In the genomic region with DNA sequence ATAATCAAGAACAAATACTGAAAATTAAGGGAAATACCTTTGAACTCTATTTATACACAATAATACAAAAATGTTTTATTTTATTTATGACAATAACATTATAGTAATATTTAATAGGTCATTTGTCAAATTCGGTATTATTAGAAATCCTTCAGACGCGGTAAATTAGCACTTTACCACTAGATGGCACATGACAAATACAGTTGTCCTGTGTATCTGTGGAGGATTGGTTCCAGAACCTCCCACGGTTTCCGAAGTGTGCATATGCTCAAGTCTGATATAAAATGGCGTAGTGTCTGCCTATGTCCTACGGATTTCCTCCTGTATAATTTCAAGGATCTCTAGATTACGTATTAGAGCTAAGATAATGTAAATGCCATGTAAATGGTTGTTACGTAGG, we compare ENCODE assay signal across 9 cellular contexts. TPM values are rescaled to one million over a fixed set of nuclear protein-coding genes. Genes with fewer than 3 reads are reported as not detected.
DNase-seq lines count a peak whose midpoint lies in the region; ATAC-seq and TF ChIP-seq lines count a peak whose summit lies in the region.
"Had no signal": no experiment of that assay in that cellular context is flagged by ENCODE, and none has a peak within 500 bp of the region (broad histone marks: within the 10 kb centered on the region; RNA-seq: fewer than 3 reads in every experiment).

No MANE protein-coding gene starts in this region.

- POLR2A ChIA-PET in WTC11 (lab: Charles Lee), result no interaction called here

- ATAC-seq in activated T-helper 17 cell treated with anti-CD3 and anti-CD28 coated beads, Interleukin-2, amount 50 U/mL, for 72 hours (replicated peaks), result peak; percentile 45
- no peak for ATAC-seq in lung (ENCODE audit: insufficient read depth, low FRiP score)
- no peak for ATAC-seq in WTC11

- peak; percentile 60 for TF ChIP-seq CTCF in HFFc6 (IDR thresholded peaks at IDR 0.05)
- peak; percentile 12 for TF ChIP-seq CTCF in lung (IDR thresholded peaks at IDR 0.05; ENCODE audit: control extremely low read depth, extremely low read depth)
- no peak for TF ChIP-seq CTCF in WTC11 (IDR thresholded peaks at IDR 0.05)

- no peaks in the 10 kb centered on the region for H3K36me3 ChIP-seq in lung (ENCODE audit: control insufficient read depth in 2 of 2, insufficient read depth in 2 of 2, low read length in 2 of 2)
- H3K36me3 ChIP-seq: neutrophil had no signal

- CTCF ChIA-PET in WTC11 (lab: Charles Lee), result no interaction called here

- H3K9me3 Mint-ChIP-seq in HFFc6 (no peaks in the 10 kb centered on the region), WTC11 (no peaks in the 10 kb centered on the region)
- H3K9me3 Mint-ChIP-seq in activated T-helper 17 cell treated with anti-CD3 and anti-CD28 coated beads, Interleukin-2, amount 50 U/mL, for 72 hours, result no peaks in the 10 kb centered on the region

- peak; percentile 19 for DNase-seq in EH (ENCODE audit: low read depth)
- DNase-seq in HFFc6, result no peak
- no peak for DNase-seq in lung (ENCODE audit: low spot score)
- DNase-seq in SKM-1 treated with dmso at 0.1 percent for 144 hours (lab: John Stamatoyannopoulos, UW; ENCODE audit: unreplicated experiment), result no peak
- no peak for DNase-seq in amniotic stem cell (lab: John Stamatoyannopoulos, UW)
- no peak for DNase-seq in NCI-H2081 treated with DMSO at 0.1 percent for 48 hours (lab: John Stamatoyannopoulos, UW)
- DNase-seq in WTC11 (ENCODE audit: low spot score), result no peak

- no peaks in the 10 kb centered on the region for H3K9me3 ChIP-seq in lung (ENCODE audit: control insufficient read depth in 2 of 2, insufficient read depth in 1 of 2, low read length in 1 of 2)
- H3K9me3 ChIP-seq: neutrophil had no signal

- H3K4me3 ChIP-seq in lung, result no peak overlapping the region

- H3K27me3 Mint-ChIP-seq in HFFc6 (ENCODE audit: insufficient read depth) (no peaks in the 10 kb centered on the region), WTC11 (ENCODE audit: low read depth) (peaks cover 7% of the 10 kb centered on the region)
- H3K27me3 Mint-ChIP-seq in activated T-helper 17 cell treated with anti-CD3 and anti-CD28 coated beads, Interleukin-2, amount 50 U/mL, for 72 hours, result no peaks in the 10 kb centered on the region

- H3K4me1 Mint-ChIP-seq in HFFc6 (ENCODE audit: low read depth) (no peaks in the 10 kb centered on the region), WTC11 (no peaks in the 10 kb centered on the region)
- H3K4me1 Mint-ChIP-seq in activated T-helper 17 cell treated with anti-CD3 and anti-CD28 coated beads, Interleukin-2, amount 50 U/mL, for 72 hours, result no peaks in the 10 kb centered on the region

- 18 to 31% methylated on average over 9 of the region's 9 CpGs for WGBS in lung, 2 donors

- no peak overlapping the region for H3K27ac ChIP-seq in lung (ENCODE audit: low read depth in 1 of 2, low read length in 1 of 2)
- H3K27ac ChIP-seq: neutrophil had no signal

- no peaks in the 10 kb centered on the region for H3K36me3 Mint-ChIP-seq in HFFc6 (ENCODE audit: low read depth)
- H3K36me3 Mint-ChIP-seq in activated T-helper 17 cell treated with anti-CD3 and anti-CD28 coated beads, Interleukin-2, amount 50 U/mL, for 72 hours (ENCODE audit: low read depth), result no peaks in the 10 kb centered on the region
- H3K36me3 Mint-ChIP-seq in WTC11, result no peaks in the 10 kb centered on the region

- H3K27me3 ChIP-seq in lung (ENCODE audit: control insufficient read depth, insufficient read depth), result no peaks in the 10 kb centered on the region
- H3K27me3 ChIP-seq: neutrophil had no signal

- H3K27ac Mint-ChIP-seq in HFFc6 (no peak overlapping the region), WTC11 (no peak overlapping the region)
- H3K27ac Mint-ChIP-seq in activated T-helper 17 cell treated with anti-CD3 and anti-CD28 coated beads, Interleukin-2, amount 50 U/mL, for 72 hours, result no peak overlapping the region

- H3K4me1 ChIP-seq in lung (ENCODE audit: control insufficient read depth in 2 of 2, insufficient read depth in 2 of 2, low read length in 2 of 2), result no peaks in the 10 kb centered on the region

- H3K4me3 Mint-ChIP-seq in HFFc6 (no peak overlapping the region), WTC11 (no peak overlapping the region)
- H3K4me3 Mint-ChIP-seq in activated T-helper 17 cell treated with anti-CD3 and anti-CD28 coated beads, Interleukin-2, amount 50 U/mL, for 72 hours, result no peak overlapping the region

TF ChIP-seq in WTC11, 78 proteins besides CTCF, POLR2A, EP300 and RAD21:
- TF ChIP-seq SMAD4 (CRISPR knock-in tag; IDR thresholded peaks at IDR 0.05) (no peak), NFATC4 (CRISPR knock-in tag; IDR thresholded peaks at IDR 0.05) (no peak), SOX15 (CRISPR knock-in tag; IDR thresholded peaks at IDR 0.05) (no peak), GABPB1 (CRISPR knock-in tag; IDR thresholded peaks at IDR 0.05) (no peak), ZNF232 (CRISPR knock-in tag; IDR thresholded peaks at IDR 0.05) (no peak), ZNF219 (CRISPR knock-in tag; IDR thresholded peaks at IDR 0.05; ENCODE audit: borderline replicate concordance) (no peak), FOXP1 (CRISPR knock-in tag; IDR thresholded peaks at IDR 0.05; ENCODE audit: borderline replicate concordance) (no peak)
- TF ChIP-seq, protein P1, sequence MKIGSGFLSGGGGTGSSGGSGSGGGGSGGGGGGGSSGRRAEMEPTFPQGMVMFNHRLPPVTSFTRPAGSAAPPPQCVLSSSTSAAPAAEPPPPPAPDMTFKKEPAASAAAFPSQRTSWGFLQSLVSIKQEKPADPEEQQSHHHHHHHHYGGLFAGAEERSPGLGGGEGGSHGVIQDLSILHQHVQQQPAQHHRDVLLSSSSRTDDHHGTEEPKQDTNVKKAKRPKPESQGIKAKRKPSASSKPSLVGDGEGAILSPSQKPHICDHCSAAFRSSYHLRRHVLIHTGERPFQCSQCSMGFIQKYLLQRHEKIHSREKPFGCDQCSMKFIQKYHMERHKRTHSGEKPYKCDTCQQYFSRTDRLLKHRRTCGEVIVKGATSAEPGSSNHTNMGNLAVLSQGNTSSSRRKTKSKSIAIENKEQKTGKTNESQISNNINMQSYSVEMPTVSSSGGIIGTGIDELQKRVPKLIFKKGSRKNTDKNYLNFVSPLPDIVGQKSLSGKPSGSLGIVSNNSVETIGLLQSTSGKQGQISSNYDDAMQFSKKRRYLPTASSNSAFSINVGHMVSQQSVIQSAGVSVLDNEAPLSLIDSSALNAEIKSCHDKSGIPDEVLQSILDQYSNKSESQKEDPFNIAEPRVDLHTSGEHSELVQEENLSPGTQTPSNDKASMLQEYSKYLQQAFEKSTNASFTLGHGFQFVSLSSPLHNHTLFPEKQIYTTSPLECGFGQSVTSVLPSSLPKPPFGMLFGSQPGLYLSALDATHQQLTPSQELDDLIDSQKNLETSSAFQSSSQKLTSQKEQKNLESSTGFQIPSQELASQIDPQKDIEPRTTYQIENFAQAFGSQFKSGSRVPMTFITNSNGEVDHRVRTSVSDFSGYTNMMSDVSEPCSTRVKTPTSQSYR (CRISPR knock-in tag; IDR thresholded peaks at IDR 0.05), result no peak
- TF ChIP-seq, protein P2, sequence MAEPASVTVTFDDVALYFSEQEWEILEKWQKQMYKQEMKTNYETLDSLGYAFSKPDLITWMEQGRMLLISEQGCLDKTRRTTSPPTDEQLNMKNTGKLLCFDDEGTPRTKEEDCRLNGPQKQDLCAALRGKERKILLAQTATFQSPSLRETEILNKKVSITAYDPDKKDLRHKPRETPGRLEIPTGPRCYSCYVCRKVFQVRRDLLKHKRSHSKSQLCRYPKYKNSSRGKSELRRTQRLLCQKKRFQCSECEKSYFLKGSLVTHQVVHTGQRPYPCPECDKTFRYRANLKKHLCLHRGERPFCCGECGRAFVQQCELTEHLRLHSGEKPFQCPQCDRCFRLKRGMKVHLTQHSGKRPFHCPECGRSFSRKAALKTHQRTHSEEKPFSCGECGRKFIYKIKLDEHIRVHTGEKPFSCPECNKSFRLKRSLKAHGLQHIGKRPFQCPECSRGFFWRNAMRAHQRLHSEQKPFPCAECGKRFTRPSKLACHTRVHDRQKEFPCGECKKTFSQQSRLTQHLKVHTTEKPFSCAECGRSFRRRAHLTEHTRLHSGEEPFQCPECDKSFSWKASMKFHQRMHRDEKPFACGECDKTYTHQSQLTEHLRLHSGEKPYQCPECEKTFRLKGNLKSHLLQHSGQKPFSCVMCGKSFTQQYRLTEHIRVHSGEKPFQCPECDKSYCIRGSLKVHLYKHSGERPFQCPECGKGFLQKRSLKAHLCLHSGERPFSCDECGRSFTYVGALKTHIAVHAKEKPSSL (CRISPR knock-in tag; conservative IDR thresholded peaks at IDR 0.05), result no peak

RNA-seq across cellular contexts. Expression of a gene that starts 8.1 kb away (rescaled TPM):
- total RNA-seq in HFFc6 (2021; fragmentation: NEBNext Ultra II Directional; extraction: Animal tissue kit (Norgen Biotek cat#: 25700)), result 100 to 1,000 TPM; 115 to 236 (median 155) TPM
- 1 to 10 TPM; 3.3 to 4.7 TPM for total RNA-seq in activated T-helper 17 cell treated with anti-CD3 and anti-CD28 coated beads, Interleukin-2, amount 50 U/mL, for 72 hours
- total RNA-seq in lung (100 to 1,000 TPM; 105 to 106 TPM), WTC11 (2021) (29.7 to 43.6 TPM (median 42.0 TPM) in 3 replicates)
- polyA plus RNA-seq in lung, result 1 to 10 TPM in 1 of 2 donors, under 1 TPM in 1; 0.57 to 8.5 TPM
